ENCODE assay signal across 2 cellular contexts in genomic region chr20:62445553-62446340, GRCh38.
TF ChIP-seq lines count a peak whose summit lies in the region.

No MANE protein-coding gene starts in this region.

TF ChIP-seq in HepG2, 621 proteins besides CTCF, POLR2A, EP300 and RAD21 (continues in another document):
- no peak for TF ChIP-seq ZNF724P (CRISPR knock-in tag; IDR thresholded peaks at IDR 0.05; ENCODE audit: borderline replicate concordance)
- TF ChIP-seq LBX2 (CRISPR knock-in tag; IDR thresholded peaks at IDR 0.05; ENCODE audit: borderline replicate concordance): no peak
- TF ChIP-seq ZNF432 (CRISPR knock-in tag; IDR thresholded peaks at IDR 0.05; ENCODE audit: borderline replicate concordance): no peak
- no peak for TF ChIP-seq ZSCAN31 (CRISPR knock-in tag; IDR thresholded peaks at IDR 0.05; ENCODE audit: low read depth)
- TF ChIP-seq HNRNPL (IDR thresholded peaks at IDR 0.05; ENCODE audit: low read depth, low read length): 0 out of 2 replicates have a peak, but pooled peaks have one; percentile 59
- no peak for TF ChIP-seq HIC2 (CRISPR knock-in tag; IDR thresholded peaks at IDR 0.05; ENCODE audit: low read depth)
- TF ChIP-seq ZBTB7B (CRISPR knock-in tag; IDR thresholded peaks at IDR 0.05): no peak
- TF ChIP-seq MIER3 (CRISPR knock-in tag; IDR thresholded peaks at IDR 0.05; ENCODE audit: borderline replicate concordance): no peak
- 0 out of 2 replicates have a peak, but pooled peaks have one; percentile 11 for TF ChIP-seq ZMYM3 (CRISPR knock-in tag; IDR thresholded peaks at IDR 0.05)
- TF ChIP-seq ZNF280B (CRISPR knock-in tag; IDR thresholded peaks at IDR 0.05; ENCODE audit: borderline replicate concordance): peak; percentile 67; the same call in 1 of the 2 replicates
- TF ChIP-seq ZSCAN21 (CRISPR knock-in tag; IDR thresholded peaks at IDR 0.05; ENCODE audit: borderline replicate concordance): no peak
- peak; percentile 98 for TF ChIP-seq ZNF768 (CRISPR knock-in tag; IDR thresholded peaks at IDR 0.05)
- TF ChIP-seq YEATS4 (CRISPR knock-in tag; IDR thresholded peaks at IDR 0.05; ENCODE audit: borderline replicate concordance): no peak
- no peak for TF ChIP-seq ZNF883 (CRISPR knock-in tag; IDR thresholded peaks at IDR 0.05; ENCODE audit: not compliant biosample characterization)
- TF ChIP-seq SMYD3 (CRISPR knock-in tag; IDR thresholded peaks at IDR 0.05): no peak
- TF ChIP-seq EED (CRISPR knock-in tag; IDR thresholded peaks at IDR 0.05): peak; percentile 25; the same call in 1 of the 2 replicates
- TF ChIP-seq NCOA1 (CRISPR knock-in tag; IDR thresholded peaks at IDR 0.05): no peak
- no peak for TF ChIP-seq PLSCR1 (CRISPR knock-in tag; IDR thresholded peaks at IDR 0.05; ENCODE audit: borderline replicate concordance)
- no peak for TF ChIP-seq TARDBP (CRISPR knock-in tag; IDR thresholded peaks at IDR 0.05)
- no peak for TF ChIP-seq JUN (CRISPR knock-in tag; IDR thresholded peaks at IDR 0.05)
- TF ChIP-seq DPF2 (CRISPR knock-in tag; IDR thresholded peaks at IDR 0.05; ENCODE audit: borderline replicate concordance, low read depth): no peak
- no peak for TF ChIP-seq ZNF644 (CRISPR knock-in tag; IDR thresholded peaks at IDR 0.05; ENCODE audit: low read depth)
- no peak for TF ChIP-seq ARID5B (CRISPR knock-in tag; IDR thresholded peaks at IDR 0.05)
- TF ChIP-seq DR1 (CRISPR knock-in tag; IDR thresholded peaks at IDR 0.05): no peak

TF ChIP-seq in K562, 482 proteins besides CTCF, POLR2A, EP300 and RAD21:
- peak; percentile 82 for TF ChIP-seq ZFP36 (IDR thresholded peaks at IDR 0.05; ENCODE audit: low read depth, low read length, partially characterized antibody)
- no peak for TF ChIP-seq TCF15 (CRISPR knock-in tag; IDR thresholded peaks at IDR 0.05)
- TF ChIP-seq BCOR (IDR thresholded peaks at IDR 0.05): 0 out of 2 replicates have a peak, but pooled peaks have one; percentile 21
